ENCODE assay signal across 17 cellular contexts in the genomic region with DNA sequence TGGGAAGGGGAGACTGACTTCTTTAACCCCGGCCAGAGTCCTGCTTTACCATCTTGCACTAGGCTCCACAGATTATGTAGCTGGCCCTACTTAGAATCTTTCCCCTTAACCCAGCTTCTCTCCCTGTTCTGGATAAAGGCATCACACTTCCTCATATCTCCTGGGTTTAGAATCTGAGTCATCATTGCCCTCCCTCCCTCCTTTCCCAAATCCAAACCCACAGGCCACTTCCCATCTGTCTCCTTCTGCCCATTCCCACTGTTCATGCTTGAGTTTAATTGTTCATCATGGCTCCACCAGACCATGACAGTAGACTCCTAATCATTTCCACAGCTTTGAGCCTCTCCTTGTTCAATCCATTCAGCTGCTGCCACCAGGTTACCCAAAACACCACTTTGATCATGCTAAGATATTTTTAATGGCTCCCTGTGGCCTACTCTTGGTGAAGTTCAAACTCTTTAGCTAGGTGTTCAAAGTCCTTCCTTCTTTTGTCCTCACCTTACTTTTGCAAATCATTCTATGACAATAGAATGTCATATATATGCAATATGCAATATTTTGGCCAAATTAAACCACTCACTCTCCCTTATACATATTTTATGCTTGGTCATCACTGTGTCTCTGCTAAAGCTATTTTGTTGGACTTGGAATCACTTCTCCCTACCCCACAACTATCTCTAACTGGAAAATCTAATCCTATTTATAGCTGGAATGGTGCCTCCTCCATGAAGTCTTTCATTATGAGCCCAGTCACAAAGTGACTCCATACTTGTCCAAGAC. TPM values are rescaled to one million over a fixed set of nuclear protein-coding genes. Genes with fewer than 3 reads are reported as not detected.
DNase-seq lines count a peak whose midpoint lies in the region; ATAC-seq and TF ChIP-seq lines count a peak whose summit lies in the region.
"Had no signal": no experiment of that assay in that cellular context is flagged by ENCODE, and none has a peak within 500 bp of the region (broad histone marks: within the 10 kb centered on the region; RNA-seq: fewer than 3 reads in every experiment).

No MANE protein-coding gene starts in this region.

- H3K9me2 ChIP-seq in HCT116 (ENCODE audit: insufficient read depth): no peaks in the 10 kb centered on the region

- no peak for TF ChIP-seq CTCF in HCT116 (IDR thresholded peaks at IDR 0.05 in 2 of 3, conservative IDR thresholded peaks at IDR 0.05 in 1 of 3; ENCODE audit: borderline replicate concordance in 1 of 3, insufficient read depth in 1 of 3, low read depth in 2 of 3, low read length in 2 of 3)

- H3K4me1 ChIP-seq in HCT116 (ENCODE audit: control insufficient read depth in 1 of 2, insufficient read depth in 2 of 2, low read length in 2 of 2): peaks cover 1 to 8% of the 10 kb centered on the region in 2 experiments; a peak in 3 of 4 replicates

- intact Hi-C loops in HCT116 (cut with micrococcal nuclease): no loop called here

- no peaks in the 10 kb centered on the region for H3K9me3 ChIP-seq in HCT116 (ENCODE audit: control insufficient read depth in 1 of 2, insufficient read depth in 1 of 2, low read depth in 1 of 2, low read length in 2 of 2)
- H3K9me3 ChIP-seq: transverse colon had no signal

- peak; percentile 56 for DNase-seq in NCI-H2107 treated with DMSO at 0.1 percent for 48 hours (lab: John Stamatoyannopoulos, UW; ENCODE audit: unreplicated experiment)
- DNase-seq in NCI-H2107 (lab: John Stamatoyannopoulos, UW): no peak
- no peak for DNase-seq in HCT116 (ENCODE audit: low read depth, low spot score)
- peak; percentile 12 for DNase-seq in NCI-H69 (lab: John Stamatoyannopoulos, UW)
- DNase-seq in myocyte (ENCODE audit: low read depth): peak; percentile 74
- DNase-seq in iPS-NIHi7 (ENCODE audit: extremely low spot score): no peak
- no peak for DNase-seq in NCI-H1092 (lab: John Stamatoyannopoulos, UW)
- DNase-seq: activated B cell treated with CpG ODN at 0.5 μM for 24 hours; CD4-positive, CD25-positive, alpha-beta regulatory T cell; GDM1; natural killer cell; SHP77 treated with DMSO at 0.1 percent for 48 hours; transverse colon had no signal

- no peak overlapping the region for H3K27ac ChIP-seq in HCT116 (ENCODE audit: low read depth, low read length)
- H3K27ac ChIP-seq: transverse colon had no signal

- no peak for TF ChIP-seq POLR2A in HCT116 (IDR thresholded peaks at IDR 0.05; ENCODE audit: borderline replicate concordance, extremely low read depth, insufficient read depth, insufficient read length)

- no peaks in the 10 kb centered on the region for H3K27me3 ChIP-seq in HCT116 (ENCODE audit: insufficient read depth, low read length)
- H3K27me3 ChIP-seq: transverse colon had no signal

- no peaks in the 10 kb centered on the region for H3K79me2 ChIP-seq in HCT116 (ENCODE audit: insufficient read depth, low read length)

- POLR2A ChIA-PET in HCT116 (lab: Charles Lee): no interaction called here

- H3K9ac ChIP-seq in HCT116 (ENCODE audit: low read length): no peak overlapping the region

- no peak overlapping the region for H2AFZ ChIP-seq in HCT116 (ENCODE audit: low read depth, low read length, poor library complexity, severe bottlenecking)

- no peaks in the 10 kb centered on the region for H4K20me1 ChIP-seq in HCT116 (ENCODE audit: insufficient read depth)

- H3K4me3 ChIP-seq in HCT116 (replicated peaks in 1 of 2; ENCODE audit: low read depth in 1 of 2, low read length in 2 of 2): no peak overlapping the region
- H3K4me3 ChIP-seq: smooth muscle cell, transverse colon had no signal

- BruUV-seq in HCT116 (replicated peaks; lab: Mats Ljungman, UMichigan): no TSS peak

- no peak overlapping the region for H3K4me2 ChIP-seq in HCT116 (ENCODE audit: low read length)
- H3K4me2 ChIP-seq: smooth muscle cell had no signal

- RAD21 ChIA-PET in HCT116 (lab: Charles Lee; ENCODE audit: low non-redundant PET in 1 of 2, low total read pairs in 2 of 2, uncharacterized antibody in 2 of 2, unreplicated experiment in 2 of 2): no interaction called here

- ATAC-seq in HCT116: no peak
- no peak for ATAC-seq in HG03108 (IDR thresholded peaks at IDR 0.05; ENCODE audit: unreplicated experiment)
- ATAC-seq: esophagus mucosa, natural killer cell had no signal

- CTCF ChIA-PET in HCT116 (lab: Charles Lee): no interaction called here

- no peaks in the 10 kb centered on the region for H3K36me3 ChIP-seq in HCT116 (ENCODE audit: control insufficient read depth in 1 of 2, insufficient read depth in 2 of 2, low read length in 2 of 2)
- H3K36me3 ChIP-seq: transverse colon had no signal

- TF ChIP-seq RAD21 in HCT116 (IDR thresholded peaks at IDR 0.05; ENCODE audit: low read depth): no peak

TF ChIP-seq in HCT116, 20 proteins besides CTCF, POLR2A, EP300 and RAD21:
- TF ChIP-seq FOSL1 (IDR thresholded peaks at IDR 0.05; ENCODE audit: low read depth) (0 out of 2 replicates have a peak, but pooled peaks have one; percentile 12), SP1 (IDR thresholded peaks at IDR 0.05; ENCODE audit: low read depth) (no peak)

RNA-seq across cellular contexts. Expression of gene PDE11A, which starts 5.5 kb away (rescaled TPM):
- 0.61 TPM for total RNA-seq in HCT116 (2021; ENCODE audit: unreplicated experiment)
- polyA plus RNA-seq in HCT116 (2012): 0.51 and 0.61 TPM in 2 replicates
- total RNA-seq in myocyte: 1.2 TPM in 2 replicates
- polyA plus RNA-seq in myocyte (2012): 0.97 TPM
- total RNA-seq: activated B cell treated with CpG ODN at 0.5 μM for 24 hours; CD4-positive, CD25-positive, alpha-beta regulatory T cell; esophagus mucosa; natural killer cell; T-helper 1 cell treated with Interleukin-12 subunit alpha and Interleukin-12 subunit beta and Interleukin-4 antibody, amounts not matched to agents 30 ng/mL and 1 ng/mL, for 36 hours had no signal
- polyA plus RNA-seq: CD4-positive, CD25-positive, alpha-beta regulatory T cell; smooth muscle cell had no signal

RNA-seq across cellular contexts. Expression of gene RBM45, which starts 45.2 kb away (rescaled TPM):
- total RNA-seq in HCT116 (2021; ENCODE audit: unreplicated experiment) (7.4 TPM), myocyte (12.3 and 12.7 TPM in 2 replicates)
- 4.3 and 5.8 TPM in 2 replicates for polyA plus RNA-seq in HCT116 (2012)
- polyA plus RNA-seq in myocyte (2012): 7.3 TPM

Comparison
In these comparisons a context has a peak if more than half of its experiments do, and no peak if none do; other contexts are left out.
1. DNase-seq: peak in NCI-H2107 treated with DMSO at 0.1 percent for 48 hours (single experiment), NCI-H69 (single experiment) and myocyte (single experiment); none in NCI-H2107 (single experiment), HCT116 (single experiment), iPS-NIHi7 (single experiment) and NCI-H1092 (single experiment).